Comparison of ENCODE assay signal across 14 cellular contexts in genomic region chr18:8947576-8947975, GRCh38.
DNase-seq lines count a peak whose midpoint lies in the region; ATAC-seq, FAIRE-seq and TF ChIP-seq lines count a peak whose summit lies in the region.
"Had no signal": no experiment of that assay in that cellular context is flagged by ENCODE, and none has a peak within 500 bp of the region (broad histone marks: within the 10 kb centered on the region; RNA-seq: fewer than 3 reads in every experiment).

No MANE protein-coding gene starts in this region.

- H3K36me3 Mint-ChIP-seq in activated T-cell treated with anti-CD3 and anti-CD28 coated beads, Interleukin-2, amount 50 U/mL, for 24 hours (ENCODE audit: low read depth) = no peaks in the 10 kb centered on the region

- in situ Hi-C loops in K562 (cut with MboI) = no loop called here

- H3K4me3 Mint-ChIP-seq in activated T-cell treated with anti-CD3 and anti-CD28 coated beads, Interleukin-2, amount 50 U/mL, for 24 hours = no peak overlapping the region

- H3K4me1 ChIP-seq in BLaER1 (peaks cover 94% of the 10 kb centered on the region), K562 (replicated peaks in 1 of 2; ENCODE audit: control insufficient read depth in 2 of 2, insufficient read depth in 2 of 2, low read length in 2 of 2) (peaks cover 26 to 48% of the 10 kb centered on the region in 2 experiments), muscle layer of colon (ENCODE audit: insufficient read depth, low read length) (peaks cover 12% of the 10 kb centered on the region)
- H3K4me1 ChIP-seq: pancreas had no signal

- no peak for ATAC-seq in K562
- no peak for ATAC-seq in GM19467 (IDR thresholded peaks at IDR 0.05; ENCODE audit: unreplicated experiment)
- ATAC-seq: pancreas had no signal

- FAIRE-seq in K562 (lab: Jason Lieb, UNC) = no peak
- FAIRE-seq: GM12892, pancreas had no signal

- H4K20me1 ChIP-seq in BLaER1 (no peaks in the 10 kb centered on the region), K562 (replicated peaks; ENCODE audit: control insufficient read depth, insufficient read depth, low read length) (no peaks in the 10 kb centered on the region)

- H3K27ac ChIP-seq in BLaER1 (peak overlapping the region; percentile 80; the same call in 1 of the 2 replicates), K562 (ENCODE audit: extremely low read depth, low read depth, low read length) (no peak overlapping the region), muscle layer of colon (ENCODE audit: low read depth, low read length) (peak overlapping the region; percentile 90)
- H3K27ac ChIP-seq: pancreas had no signal

- TF ChIP-seq EP300 in Ishikawa (IDR thresholded peaks at IDR 0.05; ENCODE audit: borderline replicate concordance) = no peak
- TF ChIP-seq EP300 in K562 (IDR thresholded peaks at IDR 0.05; ENCODE audit: low read length) = no peak

- H3K4me1 Mint-ChIP-seq in activated T-cell treated with anti-CD3 and anti-CD28 coated beads, Interleukin-2, amount 50 U/mL, for 24 hours (ENCODE audit: low read depth) = peaks cover 4% of the 10 kb centered on the region

- H3K4me3 ChIP-seq in BLaER1 (no peak overlapping the region), K562 (no peak overlapping the region), muscle layer of colon (ENCODE audit: low read depth in 1 of 2, low read length in 2 of 2) (no peak overlapping the region)
- H3K4me3 ChIP-seq: pancreas had no signal

- CTCF ChIA-PET in K562 (lab: Yijun Ruan, JAX; ENCODE audit: low intra/inter-chr PET ratio) = no interaction called here

- H3K9me3 Mint-ChIP-seq in activated T-cell treated with anti-CD3 and anti-CD28 coated beads, Interleukin-2, amount 50 U/mL, for 24 hours = peaks cover 3% of the 10 kb centered on the region

- peaks cover 20% of the 10 kb centered on the region for H3K9me3 ChIP-seq in BLaER1
- peaks cover 7% of the 10 kb centered on the region; the same call in 1 of the 2 replicates for H3K9me3 ChIP-seq in K562 (replicated peaks; ENCODE audit: control insufficient read depth, insufficient read depth, low read depth, low read length)
- no peaks in the 10 kb centered on the region for H3K9me3 ChIP-seq in muscle layer of colon (ENCODE audit: low read length)
- H3K9me3 ChIP-seq: pancreas had no signal

- no peaks in the 10 kb centered on the region for H3K36me3 ChIP-seq in BLaER1
- H3K36me3 ChIP-seq in K562 (ENCODE audit: control insufficient read depth, insufficient read depth, low read length) = no peaks in the 10 kb centered on the region
- no peaks in the 10 kb centered on the region for H3K36me3 ChIP-seq in muscle layer of colon (ENCODE audit: insufficient read depth, low read length)
- H3K36me3 ChIP-seq: pancreas had no signal

- 49% methylated on average over 7 of the region's 7 CpGs for WGBS in K562 (ENCODE audit: insufficient coverage, low coverage, missing lambda C conversion rate)

- POLR2A ChIA-PET in K562 (lab: Yijun Ruan, JAX) = interaction anchor here (0.7 kb wide), 1 partner anchor 24 kb away, joined by 5 read pairs; no protein-coding TSS in a partner anchor

- intact Hi-C loops in K562 (cut with micrococcal nuclease) = no loop called here

- H3K9ac ChIP-seq in BLaER1 (no peak overlapping the region), K562 (ENCODE audit: insufficient read depth in 1 of 2, low read depth in 2 of 2, low read length in 2 of 2) (no peak overlapping the region), muscle layer of colon (ENCODE audit: low read length) (no peak overlapping the region)

- no peaks in the 10 kb centered on the region for H3K27me3 ChIP-seq in BLaER1
- H3K27me3 ChIP-seq in K562 (ENCODE audit: control insufficient read depth in 2 of 2, insufficient read depth in 2 of 2, low read length in 2 of 2) = no peaks in the 10 kb centered on the region
- H3K27me3 ChIP-seq in muscle layer of colon (ENCODE audit: control insufficient read depth in 1 of 2, insufficient read depth in 2 of 2, low read length in 2 of 2) = no peaks in the 10 kb centered on the region
- H3K27me3 ChIP-seq: pancreas had no signal

- H2AFZ ChIP-seq in K562 (ENCODE audit: low read depth, low read length) = no peak overlapping the region

- H3K79me2 ChIP-seq in K562 (ENCODE audit: control insufficient read depth, insufficient read depth, low read length) = no peaks in the 10 kb centered on the region

- BruUV-seq in K562 (replicated peaks; lab: Mats Ljungman, UMichigan) = no TSS peak

- DNase-seq in K562 (ENCODE audit: extremely low read depth in 1 of 4, low spot score in 3 of 4) = no peak
- no peak for DNase-seq in superior temporal gyrus (ENCODE audit: extremely low spot score)
- no peak for DNase-seq in HUDEP-2 (lab: John Stamatoyannopoulos, UW; ENCODE audit: unreplicated experiment in 76 of 76)
- DNase-seq in activated T-cell treated with anti-CD3 and anti-CD28 coated beads, Interleukin-2, amount 50 U/mL, for 24 hours = no peak
- DNase-seq: activated CD4-positive, alpha-beta T cell treated with anti-CD3 and anti-CD28 coated beads for 48 hours; aorta; foreskin fibroblast; NCI-H1436; pancreas had no signal

- H3K4me2 ChIP-seq in BLaER1 = peak overlapping the region; percentile 86
- no peak overlapping the region for H3K4me2 ChIP-seq in K562 (ENCODE audit: insufficient read depth, low read length)

- H3K9me1 ChIP-seq in K562 (ENCODE audit: control insufficient read depth, insufficient read depth, low read length) = no peaks in the 10 kb centered on the region

- TF ChIP-seq CTCF in K562 (IDR thresholded peaks at IDR 0.05 in 2 of 3, conservative IDR thresholded peaks at IDR 0.05 in 1 of 3; ENCODE audit: insufficient read depth in 2 of 3, low read depth in 1 of 3, low read length in 3 of 3) = no peak

- TF ChIP-seq POLR2A in K562 (conservative IDR thresholded peaks at IDR 0.05) = no peak

- H3K27ac Mint-ChIP-seq in activated T-cell treated with anti-CD3 and anti-CD28 coated beads, Interleukin-2, amount 50 U/mL, for 24 hours = no peak overlapping the region

- no peak for TF ChIP-seq RAD21 in Ishikawa (IDR thresholded peaks at IDR 0.05; ENCODE audit: low read depth)
- TF ChIP-seq RAD21 in K562 (CRISPR knock-in tag; conservative IDR thresholded peaks at IDR 0.05 in 1 of 2, IDR thresholded peaks at IDR 0.05 in 1 of 2) = no peak

- H3K27me3 Mint-ChIP-seq in activated T-cell treated with anti-CD3 and anti-CD28 coated beads, Interleukin-2, amount 50 U/mL, for 24 hours = peaks cover 3% of the 10 kb centered on the region

TF ChIP-seq in Ishikawa, 13 proteins besides CTCF, POLR2A, EP300 and RAD21:
- TF ChIP-seq USF1 (IDR thresholded peaks at IDR 0.05) = no peak
- 0 out of 2 replicates have a peak, but pooled peaks have one; percentile 24 for TF ChIP-seq NFIC (IDR thresholded peaks at IDR 0.05)
- no peak for TF ChIP-seq TCF12 (IDR thresholded peaks at IDR 0.05; ENCODE audit: low read depth)

TF ChIP-seq in K562, 482 proteins besides CTCF, POLR2A, EP300 and RAD21:
- no peak for TF ChIP-seq PHTF2 (CRISPR knock-in tag; IDR thresholded peaks at IDR 0.05)
- peak; percentile 29 for TF ChIP-seq NFIC (IDR thresholded peaks at IDR 0.05)
